8 cellular contexts compared by ENCODE assay signal in the genomic region with DNA sequence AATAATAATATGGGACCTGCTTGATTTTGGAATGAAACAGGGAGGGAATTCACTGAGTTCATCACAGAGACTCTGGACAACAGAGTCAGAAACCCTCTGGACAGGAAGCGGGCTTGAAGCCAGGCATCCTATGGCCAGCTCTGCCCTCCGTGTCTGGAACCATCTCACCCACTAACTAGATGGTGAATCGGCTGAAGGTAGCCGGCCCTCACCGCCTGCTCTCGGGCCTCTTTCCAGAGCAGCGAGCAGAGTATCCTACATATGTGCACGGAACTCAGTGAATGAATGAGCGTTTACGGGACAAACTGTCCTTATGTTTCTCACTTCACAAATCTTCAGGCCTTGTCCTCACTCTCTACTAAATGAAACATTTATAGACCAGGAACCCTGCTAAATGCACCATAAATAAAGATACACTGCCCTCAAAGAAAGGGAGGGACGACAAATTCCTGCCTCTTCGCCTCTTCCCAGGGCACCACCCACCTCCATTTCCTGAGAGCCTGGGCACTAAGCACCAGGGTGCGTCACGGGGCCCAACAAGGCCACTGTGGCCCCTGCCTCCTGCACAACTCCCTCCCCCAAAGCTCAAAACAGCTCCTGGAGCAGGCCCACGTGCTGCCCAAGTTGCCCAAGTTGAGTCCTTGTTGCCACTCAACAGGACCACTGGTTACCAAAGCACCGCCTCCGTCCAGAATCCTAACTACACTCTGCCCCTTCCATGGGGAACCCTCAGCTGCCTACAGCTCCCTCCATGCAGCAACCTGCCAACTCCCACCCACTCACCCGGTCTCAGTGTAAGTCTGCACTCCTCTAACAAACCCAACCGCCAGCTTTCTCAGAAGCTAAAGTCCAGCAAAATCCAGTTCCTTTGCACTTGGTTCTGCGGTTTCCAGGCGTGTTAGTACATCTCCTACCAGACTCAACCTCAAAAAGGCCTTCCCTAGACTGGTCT. TPM values are rescaled to one million over a fixed set of nuclear protein-coding genes. Genes with fewer than 3 reads are reported as not detected.
A peak's percentile ranks its signal among the peaks of the same experiment; 100 is the strongest.
DNase-seq lines count a peak whose midpoint lies in the region; ATAC-seq and TF ChIP-seq lines count a peak whose summit lies in the region.

No MANE protein-coding gene starts in this region.

- H3K4me1 Mint-ChIP-seq in activated T-helper 2 cell treated with anti-CD3 and anti-CD28 coated beads, Interferon-gamma antibody, Interleukin-2, Interleukin-4, amounts not matched to agents 10 μg/mL and 5 μg/mL and 100 μg/mL, durations not matched to agents 14 hours and 24 hours and 36 hours (ENCODE audit: low read depth): peaks cover 14% of the 10 kb centered on the region

- 81 to 100% methylated on average over 1 to 21 of the region's 21 CpGs for WGBS in transverse colon (ENCODE audit: low coverage in 1 of 2), 2 donors

- peaks cover 73% of the 10 kb centered on the region for H3K27me3 Mint-ChIP-seq in activated T-helper 2 cell treated with anti-CD3 and anti-CD28 coated beads, Interferon-gamma antibody, Interleukin-2, Interleukin-4, amounts not matched to agents 10 μg/mL and 5 μg/mL and 100 μg/mL, durations not matched to agents 14 hours and 24 hours and 36 hours (ENCODE audit: low read depth)

- no peak overlapping the region for H3K27ac Mint-ChIP-seq in activated T-helper 2 cell treated with anti-CD3 and anti-CD28 coated beads, Interferon-gamma antibody, Interleukin-2, Interleukin-4, amounts not matched to agents 10 μg/mL and 5 μg/mL and 100 μg/mL, durations not matched to agents 14 hours and 24 hours and 36 hours

- H3K36me3 ChIP-seq in cardiac muscle cell (no peaks in the 10 kb centered on the region), transverse colon (no peaks in the 10 kb centered on the region)

- H3K9me3 Mint-ChIP-seq in activated T-helper 2 cell treated with anti-CD3 and anti-CD28 coated beads, Interferon-gamma antibody, Interleukin-2, Interleukin-4, amounts not matched to agents 10 μg/mL and 5 μg/mL and 100 μg/mL, durations not matched to agents 14 hours and 24 hours and 36 hours: no peaks in the 10 kb centered on the region

- intact Hi-C loops in cardiac septum (cut with DNase I) (loop anchor here (2.0 to 10.0 kb wide), 3 partner anchors 39 to 335 kb away; a partner anchor contains a TSS), transverse colon (cut with DNase I; ENCODE audit: low total_unique reads) (no loop called here)
- intact Hi-C loops in activated T-helper 2 cell treated with anti-CD3 and anti-CD28 coated beads, Interferon-gamma antibody, Interleukin-2, Interleukin-4, amounts not matched to agents 10 μg/mL and 5 μg/mL and 100 μg/mL, durations not matched to agents 14 hours and 24 hours and 36 hours (cut with micrococcal nuclease): loop anchor here (2.0 to 5.0 kb wide), 2 partner anchors 55 to 147 kb away; a partner anchor contains a TSS

- no peaks in the 10 kb centered on the region for H3K36me3 Mint-ChIP-seq in activated T-helper 2 cell treated with anti-CD3 and anti-CD28 coated beads, Interferon-gamma antibody, Interleukin-2, Interleukin-4, amounts not matched to agents 10 μg/mL and 5 μg/mL and 100 μg/mL, durations not matched to agents 14 hours and 24 hours and 36 hours (ENCODE audit: low read depth)

- no peaks in the 10 kb centered on the region for H3K9me3 ChIP-seq in cardiac muscle cell (ENCODE audit: low read depth)
- H3K9me3 ChIP-seq in transverse colon: no peaks in the 10 kb centered on the region

- H3K27me3 ChIP-seq in cardiac muscle cell (no peaks in the 10 kb centered on the region), transverse colon (no peaks in the 10 kb centered on the region)

- peak overlapping the region; percentile 74 for H3K4me3 ChIP-seq in cardiac muscle cell
- peak overlapping the region in 3 of 4 donors; percentile 55 to 92 (median 79) for H3K4me3 ChIP-seq in transverse colon

- no peak for DNase-seq in cardiac muscle cell (ENCODE audit: low read depth in 1 of 2, low spot score in 1 of 2)
- DNase-seq in cardiac septum (ENCODE audit: low spot score): no peak
- DNase-seq in activated T-helper 2 cell treated with anti-CD3 and anti-CD28 coated beads, Interferon-gamma antibody, Interleukin-2, Interleukin-4, amounts not matched to agents 10 μg/mL and 5 μg/mL and 100 μg/mL, durations not matched to agents 14 hours and 24 hours and 36 hours (ENCODE audit: low spot score): no peak
- peak; percentile 49 for DNase-seq in left lobe of liver (ENCODE audit: low spot score)
- DNase-seq in transverse colon: no peak

- in situ Hi-C loops in transverse colon (cut with MboI; ENCODE audit: low pct_ligation_motif_present in 1 of 4, low pct_unique_long_range_greater_than_20kb in 1 of 4, low sequenced_read_pairs in 3 of 4): loop anchor here in 2 of 4 donors (5.0 to 10.0 kb wide), 2 partner anchors 135 to 137 kb away; no protein-coding TSS in a partner anchor

- H3K4me1 ChIP-seq in cardiac muscle cell (ENCODE audit: low read depth) (peaks cover 41% of the 10 kb centered on the region), transverse colon (peaks cover 11 to 26% (median 21%) of the 10 kb centered on the region in 4 donors)

- TF ChIP-seq EP300 in transverse colon (IDR thresholded peaks at IDR 0.05; ENCODE audit: low read depth): no peak

- TF ChIP-seq POLR2A in transverse colon (IDR thresholded peaks at IDR 0.05): no peak

- ATAC-seq in left lobe of liver (peak; percentile 5), GM19467 (IDR thresholded peaks at IDR 0.05; ENCODE audit: unreplicated experiment) (no peak), GM19397 (IDR thresholded peaks at IDR 0.05; ENCODE audit: unreplicated experiment) (no peak), HG03139 (IDR thresholded peaks at IDR 0.05; ENCODE audit: unreplicated experiment) (no peak)

- TF ChIP-seq CTCF in cardiac muscle cell (IDR thresholded peaks at IDR 0.05; ENCODE audit: low read depth, low read length): no peak
- TF ChIP-seq CTCF in transverse colon (IDR thresholded peaks at IDR 0.05): no peak

- peak overlapping the region; percentile 68 for H3K4me3 Mint-ChIP-seq in activated T-helper 2 cell treated with anti-CD3 and anti-CD28 coated beads, Interferon-gamma antibody, Interleukin-2, Interleukin-4, amounts not matched to agents 10 μg/mL and 5 μg/mL and 100 μg/mL, durations not matched to agents 14 hours and 24 hours and 36 hours (ENCODE audit: low read depth)

- H3K27ac ChIP-seq in cardiac muscle cell (no peak overlapping the region), transverse colon (peak overlapping the region in 2 of 4 donors; percentile 82 to 87)

RNA-seq across cellular contexts. Expression of a gene that starts 1.7 kb away (rescaled TPM):
- 19.9 and 23.2 TPM in 2 replicates for total RNA-seq in cardiac muscle cell
- polyA plus RNA-seq in cardiac muscle cell: 15.2 and 25.6 TPM in 2 replicates
- total RNA-seq in cardiac septum: 52.3 TPM
- total RNA-seq in activated T-helper 2 cell treated with anti-CD3 and anti-CD28 coated beads, Interferon-gamma antibody, Interleukin-2, Interleukin-4, amounts not matched to agents 10 μg/mL and 5 μg/mL and 100 μg/mL, durations not matched to agents 14 hours and 24 hours and 36 hours: 0.87 and 1.3 TPM in 2 replicates
- 23.7 TPM for total RNA-seq in left lobe of liver
- total RNA-seq in transverse colon: 100 to 1,000 TPM in 1 of 4 donors, 10 to 100 TPM in 3; 26.5 to 232 (median 88.4) TPM
